In the genomic region with DNA sequence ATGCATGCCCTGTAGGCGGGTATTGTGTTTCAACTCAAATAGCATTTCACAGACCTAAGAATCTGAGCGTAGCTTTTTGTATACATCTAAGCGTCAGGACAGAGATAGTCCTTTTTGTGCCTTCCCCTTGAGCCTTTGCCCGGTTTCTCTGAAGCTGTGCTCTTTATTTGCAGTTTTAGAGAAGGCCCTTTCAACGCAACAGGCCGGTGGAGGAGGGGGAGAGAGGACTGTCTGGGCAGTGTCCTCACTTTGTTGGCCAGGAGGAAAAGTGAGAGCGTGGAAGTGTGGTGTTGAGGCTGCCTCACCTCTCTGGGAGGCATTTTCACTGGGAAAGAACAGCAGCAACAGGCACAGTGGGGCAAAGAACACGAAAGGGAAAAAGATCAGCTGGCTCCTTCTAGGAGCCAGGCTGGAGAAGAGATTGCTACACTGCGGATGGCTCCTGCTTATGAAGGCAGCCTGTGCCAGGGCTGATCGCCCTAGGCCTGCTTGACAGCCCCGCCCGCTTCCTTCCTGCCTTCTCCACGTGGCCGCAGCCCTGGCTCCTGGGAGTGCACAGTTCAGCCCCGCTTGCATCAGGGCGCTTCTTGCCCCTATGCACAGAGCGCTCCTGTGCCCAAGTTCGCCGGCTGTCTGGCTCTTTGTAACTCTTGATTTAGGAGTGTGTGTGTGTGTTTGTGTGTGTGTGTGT, we compare ENCODE assay signal across 10 cellular contexts.
DNase-seq lines count a peak whose midpoint lies in the region; ATAC-seq, FAIRE-seq and TF ChIP-seq lines count a peak whose summit lies in the region.
"Had no signal": no experiment of that assay in that cellular context is flagged by ENCODE, and none has a peak within 500 bp of the region (broad histone marks: within the 10 kb centered on the region; RNA-seq: fewer than 3 reads in every experiment).

No MANE protein-coding gene starts in this region.

- 16% methylated on average over 19 of the region's 19 CpGs for WGBS in GM12878 (ENCODE audit: insufficient coverage, insufficient replicate concordance, low lambda C conversion rate, missing lambda C conversion rate)
- WGBS in testis, 2 donors = 34 to 45% methylated on average over 16 to 19 of the region's 19 CpGs

- BruUV-seq in GM12878 (replicated peaks; lab: Mats Ljungman, UMichigan) = no TSS peak

- H3K9ac ChIP-seq in GM12878 (ENCODE audit: control insufficient read depth, insufficient read depth, low read length) = no peak overlapping the region

- H3K36me3 Mint-ChIP-seq in activated CD4-positive, alpha-beta T cell treated with anti-CD3 and anti-CD28 coated beads, Interleukin-2, amount 10 ng/mL, durations not matched to agents 24 days and 14 days (ENCODE audit: low read depth) = no peaks in the 10 kb centered on the region

- TF ChIP-seq RAD21 in GM12878 (IDR thresholded peaks at IDR 0.05; ENCODE audit: insufficient read depth, low read depth, low read length) = no peak

- H3K4me3 ChIP-seq in GM12878 (no peak overlapping the region), testis (no peak overlapping the region), ascending aorta (no peak overlapping the region)
- H3K4me3 ChIP-seq: body of pancreas, tibial artery had no signal

- peak; percentile 58 for DNase-seq in activated CD4-positive, alpha-beta T cell treated with anti-CD3 and anti-CD28 coated beads, Interleukin-2, amount 10 ng/mL, durations not matched to agents 24 days and 14 days
- DNase-seq in activated CD4-positive, alpha-beta T cell treated with anti-CD3 and anti-CD28 coated beads, Interleukin-2, amount 50 U/mL, for 1 hour = no peak
- DNase-seq in GM12878 (ENCODE audit: low read depth, low spot score) (no peak), testis (peak; percentile 65), ascending aorta (ENCODE audit: low spot score in 2 of 2) (no peak), NCI-H1694 (lab: John Stamatoyannopoulos, UW) (no peak)

- ATAC-seq in GM12878 (peak; percentile 42; the same call in 1 of the 3 replicates), HG03439 (IDR thresholded peaks at IDR 0.05; ENCODE audit: unreplicated experiment) (no peak)
- ATAC-seq: body of pancreas had no signal

- no peak overlapping the region for H2AFZ ChIP-seq in GM12878 (ENCODE audit: control insufficient read depth, low read depth, low read length)

- H3K79me2 ChIP-seq in GM12878 (ENCODE audit: control insufficient read depth, insufficient read depth, low read length) = no peaks in the 10 kb centered on the region

- H3K9me3 Mint-ChIP-seq in activated CD4-positive, alpha-beta T cell treated with anti-CD3 and anti-CD28 coated beads, Interleukin-2, amount 10 ng/mL, durations not matched to agents 24 days and 14 days = no peaks in the 10 kb centered on the region

- H3K27me3 ChIP-seq in GM12878 (replicated peaks in 1 of 2; ENCODE audit: control insufficient read depth in 2 of 2, insufficient read depth in 2 of 2, low read length in 1 of 2) (peaks cover 0 to 2% of the 10 kb centered on the region in 2 experiments; a peak in 1 of 4 replicates), layer of hippocampus (ENCODE audit: control insufficient read depth, insufficient read depth, low read length) (no peaks in the 10 kb centered on the region), testis (no peaks in the 10 kb centered on the region), ascending aorta (no peaks in the 10 kb centered on the region)
- H3K27me3 ChIP-seq: body of pancreas had no signal

- H3K4me2 ChIP-seq in GM12878 (ENCODE audit: control insufficient read depth, insufficient read depth) = no peak overlapping the region

- FAIRE-seq in GM12878 (lab: Jason Lieb, UNC) = no peak

- no peak for TF ChIP-seq EP300 in GM12878 (IDR thresholded peaks at IDR 0.05; ENCODE audit: borderline replicate concordance in 1 of 2, control insufficient read depth in 1 of 2, low read depth in 2 of 2, low read length in 2 of 2)

- no peak overlapping the region for H3K4me3 Mint-ChIP-seq in activated CD4-positive, alpha-beta T cell treated with anti-CD3 and anti-CD28 coated beads, Interleukin-2, amount 10 ng/mL, durations not matched to agents 24 days and 14 days

- H4K20me1 ChIP-seq in GM12878 (ENCODE audit: control insufficient read depth, insufficient read depth) = no peaks in the 10 kb centered on the region

- POLR2A ChIA-PET in GM12878 (lab: Charles Lee) = no interaction called here

- no peak overlapping the region for H3K27ac ChIP-seq in GM12878 (ENCODE audit: control insufficient read depth, insufficient read depth)
- H3K27ac ChIP-seq in layer of hippocampus (ENCODE audit: low read depth, low read length) = peak overlapping the region; percentile 54
- H3K27ac ChIP-seq in testis = no peak overlapping the region
- H3K27ac ChIP-seq in ascending aorta = no peak overlapping the region
- H3K27ac ChIP-seq: body of pancreas, tibial artery had no signal

- intact Hi-C loops in activated CD4-positive, alpha-beta T cell treated with anti-CD3 and anti-CD28 coated beads, Interleukin-2, amount 10 ng/mL, durations not matched to agents 24 days and 14 days (cut with micrococcal nuclease) = no loop called here
- intact Hi-C loops in GM12878 (cut with micrococcal nuclease; ENCODE audit: unreplicated experiment) = no loop called here
- intact Hi-C loops in testis (cut with DNase I; ENCODE audit: low total_unique reads) = no loop called here
- intact Hi-C loops in ascending aorta (cut with DNase I) = no loop called here

- CTCF ChIA-PET in GM12878 (lab: Yijun Ruan, JAX) = no interaction called here

- SMC1A ChIA-PET in GM12878 (lab: Charles Lee; ENCODE audit: uncharacterized antibody, unreplicated experiment) = interaction anchor here (1.0 kb wide), 1 partner anchor 12 kb away, joined by 3 read pairs; no protein-coding TSS in a partner anchor

- H3K4me1 ChIP-seq in GM12878 (ENCODE audit: control insufficient read depth, insufficient read depth, low read length) (no peaks in the 10 kb centered on the region), testis (no peaks in the 10 kb centered on the region), ascending aorta (no peaks in the 10 kb centered on the region)
- H3K4me1 ChIP-seq: tibial artery had no signal

- RAD21 ChIA-PET in GM12878 (lab: Charles Lee; ENCODE audit: unreplicated experiment) = no interaction called here

- no peak for TF ChIP-seq CTCF in GM12878 (IDR thresholded peaks at IDR 0.05 in 2 of 3, conservative IDR thresholded peaks at IDR 0.05 in 1 of 3; ENCODE audit: control insufficient read depth in 2 of 3, extremely low read depth in 1 of 3, insufficient read depth in 1 of 3, low read depth in 3 of 3, low read length in 3 of 3)
- TF ChIP-seq CTCF in testis (IDR thresholded peaks at IDR 0.05) = no peak
- TF ChIP-seq CTCF in ascending aorta (IDR thresholded peaks at IDR 0.05) = no peak

- H3K36me3 ChIP-seq in GM12878 (ENCODE audit: control insufficient read depth in 2 of 2, insufficient read depth in 2 of 2, low read length in 1 of 2) (no peaks in the 10 kb centered on the region), testis (ENCODE audit: low read depth, missing control alignments) (no peaks in the 10 kb centered on the region), ascending aorta (no peaks in the 10 kb centered on the region)
- H3K36me3 ChIP-seq: tibial artery had no signal

- no peak overlapping the region for H3K27ac Mint-ChIP-seq in activated CD4-positive, alpha-beta T cell treated with anti-CD3 and anti-CD28 coated beads, Interleukin-2, amount 10 ng/mL, durations not matched to agents 24 days and 14 days

- in situ Hi-C loops in GM12878 (cut with MboI) = no loop called here

- peaks cover 32% of the 10 kb centered on the region for H3K27me3 Mint-ChIP-seq in activated CD4-positive, alpha-beta T cell treated with anti-CD3 and anti-CD28 coated beads, Interleukin-2, amount 10 ng/mL, durations not matched to agents 24 days and 14 days

- H3K4me1 Mint-ChIP-seq in activated CD4-positive, alpha-beta T cell treated with anti-CD3 and anti-CD28 coated beads, Interleukin-2, amount 10 ng/mL, durations not matched to agents 24 days and 14 days = peaks cover 6% of the 10 kb centered on the region

- no peaks in the 10 kb centered on the region for H3K9me3 ChIP-seq in GM12878 (replicated peaks; ENCODE audit: control insufficient read depth, insufficient read depth, low read length)
- no peaks in the 10 kb centered on the region for H3K9me3 ChIP-seq in testis
- H3K9me3 ChIP-seq in ascending aorta = no peaks in the 10 kb centered on the region
- H3K9me3 ChIP-seq: body of pancreas had no signal

- TF ChIP-seq POLR2A in GM12878 (IDR thresholded peaks at IDR 0.05; ENCODE audit: low read depth, low read length) (no peak), testis (IDR thresholded peaks at IDR 0.05) (no peak)

TF ChIP-seq in GM12878, 131 proteins besides CTCF, POLR2A, EP300 and RAD21:
- no peak for TF ChIP-seq ZNF384 (IDR thresholded peaks at IDR 0.05; ENCODE audit: borderline replicate concordance, low read depth, low read length)
- TF ChIP-seq, protein P1, sequence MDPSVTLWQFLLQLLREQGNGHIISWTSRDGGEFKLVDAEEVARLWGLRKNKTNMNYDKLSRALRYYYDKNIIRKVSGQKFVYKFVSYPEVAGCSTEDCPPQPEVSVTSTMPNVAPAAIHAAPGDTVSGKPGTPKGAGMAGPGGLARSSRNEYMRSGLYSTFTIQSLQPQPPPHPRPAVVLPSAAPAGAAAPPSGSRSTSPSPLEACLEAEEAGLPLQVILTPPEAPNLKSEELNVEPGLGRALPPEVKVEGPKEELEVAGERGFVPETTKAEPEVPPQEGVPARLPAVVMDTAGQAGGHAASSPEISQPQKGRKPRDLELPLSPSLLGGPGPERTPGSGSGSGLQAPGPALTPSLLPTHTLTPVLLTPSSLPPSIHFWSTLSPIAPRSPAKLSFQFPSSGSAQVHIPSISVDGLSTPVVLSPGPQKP (IDR thresholded peaks at IDR 0.05; ENCODE audit: low read depth, low read length) = no peak
- TF ChIP-seq ZSCAN29 (IDR thresholded peaks at IDR 0.05) = no peak
- no peak for TF ChIP-seq BMI1 (IDR thresholded peaks at IDR 0.05; ENCODE audit: borderline replicate concordance)
- no peak for TF ChIP-seq SREBF2 (IDR thresholded peaks at IDR 0.05; ENCODE audit: low read length)
- no peak for TF ChIP-seq HDAC6 (IDR thresholded peaks at IDR 0.05; ENCODE audit: unreplicated experiment)
- no peak for TF ChIP-seq POLR2AphosphoS2 (IDR thresholded peaks at IDR 0.05; ENCODE audit: low read depth, low read length)
- no peak for TF ChIP-seq BACH1 (IDR thresholded peaks at IDR 0.05; ENCODE audit: borderline replicate concordance)
- no peak for TF ChIP-seq NFYA (IDR thresholded peaks at IDR 0.05; ENCODE audit: borderline replicate concordance, low read depth, low read length)
TF ChIP-seq in GM12878: peak in this region for 0.

Comparison
In these comparisons a context has a peak if more than half of its experiments do, and no peak if none do; other contexts are left out.
1. DNase-seq: peak in activated CD4-positive, alpha-beta T cell treated with anti-CD3 and anti-CD28 coated beads, Interleukin-2, amount 10 ng/mL, durations not matched to agents 24 days and 14 days (single experiment) and testis (single experiment); none in activated CD4-positive, alpha-beta T cell treated with anti-CD3 and anti-CD28 coated beads, Interleukin-2, amount 50 U/mL, for 1 hour (single experiment), GM12878 (single experiment), ascending aorta (0 of 2) and NCI-H1694 (single experiment).